ENCODE assay signal across 12 cellular contexts in the genomic region with DNA sequence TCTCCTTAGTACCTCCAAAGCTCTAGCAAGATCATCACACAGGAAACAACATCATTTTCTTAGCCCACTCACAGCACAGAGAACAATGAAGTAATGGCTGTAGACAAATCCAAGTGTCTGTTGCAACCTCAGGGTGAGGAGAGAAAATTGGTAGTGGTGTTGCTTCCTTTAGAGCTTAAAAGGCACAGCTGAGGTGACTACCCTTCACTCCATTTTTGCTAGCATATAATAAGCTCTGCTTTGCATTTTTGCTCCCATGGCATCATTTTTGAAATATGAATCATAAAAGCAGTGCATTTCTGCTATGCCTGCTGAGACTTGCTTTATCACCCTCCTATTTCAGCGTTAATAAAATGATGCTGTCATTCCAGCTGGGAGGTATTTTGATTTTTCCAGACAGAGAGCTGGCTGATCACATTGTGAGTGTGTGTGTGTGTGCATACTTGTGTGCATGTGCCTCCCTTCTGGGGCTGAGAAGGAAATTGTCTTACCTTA. TPM values are rescaled to one million over a fixed set of nuclear protein-coding genes. Genes with fewer than 3 reads are reported as not detected.
DNase-seq lines count a peak whose midpoint lies in the region; ATAC-seq, FAIRE-seq and TF ChIP-seq lines count a peak whose summit lies in the region.
"Had no signal": no experiment of that assay in that cellular context is flagged by ENCODE, and none has a peak within 500 bp of the region (broad histone marks: within the 10 kb centered on the region; RNA-seq: fewer than 3 reads in every experiment).

No MANE protein-coding gene starts in this region.

- H3K27me3 Mint-ChIP-seq in activated T-helper 1 cell treated with anti-CD3 and anti-CD28 coated beads, Interleukin-12 subunit alpha, Interleukin-12 subunit beta, Interleukin-2, Interleukin-4 antibody, amounts not matched to agents 30 ng/mL and 10 ng/mL and 1 ng/mL, durations not matched to agents 14 hours and 24 hours and 36 hours (ENCODE audit: insufficient read depth), result no peaks in the 10 kb centered on the region

- no peaks in the 10 kb centered on the region for H3K36me3 Mint-ChIP-seq in activated T-helper 1 cell treated with anti-CD3 and anti-CD28 coated beads, Interleukin-12 subunit alpha, Interleukin-12 subunit beta, Interleukin-2, Interleukin-4 antibody, amounts not matched to agents 30 ng/mL and 10 ng/mL and 1 ng/mL, durations not matched to agents 14 hours and 24 hours and 36 hours (ENCODE audit: low read depth)

- H3K27ac ChIP-seq in HL-60 (replicated peaks), result peak overlapping the region; percentile 97
- peak overlapping the region; percentile 73 for H3K27ac ChIP-seq in keratinocyte (ENCODE audit: control insufficient read depth, insufficient read depth, low read length)

- H4K20me1 ChIP-seq in keratinocyte (ENCODE audit: control insufficient read depth, extremely low read depth, insufficient read depth, low read length), result no peaks in the 10 kb centered on the region

- peak; percentile 35 to 68 for DNase-seq in AML-193 (lab: John Stamatoyannopoulos, UW)
- peak in 1 of 2 experiments; percentile 41 for DNase-seq in HL-60 (ENCODE audit: low read depth in 1 of 2, low spot score in 1 of 2)
- no peak for DNase-seq in activated T-helper 1 cell treated with anti-CD3 and anti-CD28 coated beads, Interleukin-12 subunit alpha, Interleukin-12 subunit beta, Interleukin-2, Interleukin-4 antibody, amounts not matched to agents 30 ng/mL and 10 ng/mL and 1 ng/mL, durations not matched to agents 14 hours and 24 hours and 36 hours (ENCODE audit: low spot score)
- peak; percentile 65 for DNase-seq in keratinocyte (ENCODE audit: low read depth, low spot score)
- DNase-seq in stimulated activated naive CD8-positive, alpha-beta T cell treated with anti-CD3 and anti-CD28 coated beads, Interleukin-15, Interleukin-2, amounts not matched to agents 100 U/mL and 50 U/mL, for 24 hours, result no peak
- DNase-seq: H7, nephron progenitor cell, transverse colon had no signal

- no peaks in the 10 kb centered on the region for H3K36me3 ChIP-seq in keratinocyte (ENCODE audit: control insufficient read depth in 2 of 2, extremely low read depth in 1 of 2, insufficient read depth in 2 of 2, low read length in 2 of 2)
- H3K36me3 ChIP-seq: transverse colon had no signal

- intact Hi-C loops in activated T-helper 1 cell treated with anti-CD3 and anti-CD28 coated beads, Interleukin-12 subunit alpha, Interleukin-12 subunit beta, Interleukin-2, Interleukin-4 antibody, amounts not matched to agents 30 ng/mL and 10 ng/mL and 1 ng/mL, durations not matched to agents 14 hours and 24 hours and 36 hours (cut with micrococcal nuclease), result loop anchor here (5.0 to 10.0 kb wide), 5 partner anchors 34 to 669 kb away; no protein-coding TSS in a partner anchor

- H3K9me1 ChIP-seq in keratinocyte (ENCODE audit: control insufficient read depth, extremely low read depth, insufficient read depth, low read length), result no peaks in the 10 kb centered on the region

- TF ChIP-seq CTCF in HL-60 (IDR thresholded peaks at IDR 0.05; ENCODE audit: insufficient read depth, low read length) (no peak), keratinocyte (optimal IDR thresholded peaks at IDR 0.05 in 1 of 3, IDR thresholded peaks at IDR 0.05 in 1 of 3, conservative IDR thresholded peaks at IDR 0.05 in 1 of 3; ENCODE audit: extremely low read depth in 1 of 3, insufficient read depth in 2 of 3, low read length in 3 of 3) (no peak)

- H3K79me2 ChIP-seq in keratinocyte (ENCODE audit: control insufficient read depth, insufficient read depth, low read length), result no peaks in the 10 kb centered on the region

- peaks cover 35% of the 10 kb centered on the region for H3K4me1 ChIP-seq in keratinocyte (ENCODE audit: control insufficient read depth, extremely low read depth, insufficient read depth, low read length)

- FAIRE-seq in keratinocyte (lab: Jason Lieb, UNC), result peak; percentile 96
- FAIRE-seq: D721Med had no signal

- no peak overlapping the region for H3K4me3 ChIP-seq in HL-60 (replicated peaks; ENCODE audit: insufficient read depth, low read length)
- peak overlapping the region in 2 of 3 experiments; percentile 41 to 57 for H3K4me3 ChIP-seq in keratinocyte (ENCODE audit: control insufficient read depth in 2 of 3, extremely low read depth in 1 of 3, insufficient read depth in 2 of 3, low read depth in 1 of 3, low read length in 3 of 3)
- H3K4me3 ChIP-seq: transverse colon had no signal

- ATAC-seq in GM19463 (IDR thresholded peaks at IDR 0.05; ENCODE audit: unreplicated experiment) (no peak), HG03039 (IDR thresholded peaks at IDR 0.05; ENCODE audit: unreplicated experiment) (no peak), GM19452 (IDR thresholded peaks at IDR 0.05; ENCODE audit: unreplicated experiment) (no peak)
- no peak for ATAC-seq in stimulated activated naive CD8-positive, alpha-beta T cell treated with anti-CD3 and anti-CD28 coated beads, Interleukin-15, Interleukin-2, amounts not matched to agents 100 U/mL and 50 U/mL, for 24 hours

- dilution Hi-C loops in keratinocyte (cut with MboI; ENCODE audit: extremely low pct_ligation_motif_present, low sequenced_read_pairs), result no loop called here

- H3K9me3 ChIP-seq in keratinocyte (ENCODE audit: control insufficient read depth, low read depth, low read length), result no peaks in the 10 kb centered on the region
- H3K9me3 ChIP-seq: transverse colon had no signal

- peak overlapping the region; percentile 86 for H3K4me2 ChIP-seq in keratinocyte (ENCODE audit: control insufficient read depth, extremely low read depth, insufficient read depth, low read depth, low read length)

- H3K27me3 ChIP-seq in HL-60 (ENCODE audit: insufficient read depth, poor library complexity, severe bottlenecking) (no peaks in the 10 kb centered on the region), keratinocyte (ENCODE audit: control insufficient read depth, extremely low read depth, insufficient read depth, low read length) (no peaks in the 10 kb centered on the region)
- H3K27me3 ChIP-seq: transverse colon had no signal

- H2AFZ ChIP-seq in keratinocyte (ENCODE audit: control insufficient read depth, low read length), result peak overlapping the region; percentile 92

- no peaks in the 10 kb centered on the region for H3K9me3 Mint-ChIP-seq in activated T-helper 1 cell treated with anti-CD3 and anti-CD28 coated beads, Interleukin-12 subunit alpha, Interleukin-12 subunit beta, Interleukin-2, Interleukin-4 antibody, amounts not matched to agents 30 ng/mL and 10 ng/mL and 1 ng/mL, durations not matched to agents 14 hours and 24 hours and 36 hours
- H3K9me3 Mint-ChIP-seq: nephron progenitor cell had no signal

- H3K27ac Mint-ChIP-seq in activated T-helper 1 cell treated with anti-CD3 and anti-CD28 coated beads, Interleukin-12 subunit alpha, Interleukin-12 subunit beta, Interleukin-2, Interleukin-4 antibody, amounts not matched to agents 30 ng/mL and 10 ng/mL and 1 ng/mL, durations not matched to agents 14 hours and 24 hours and 36 hours, result peak overlapping the region; percentile 4
- H3K27ac Mint-ChIP-seq: nephron progenitor cell had no signal

- H3K9ac ChIP-seq in keratinocyte (ENCODE audit: control insufficient read depth, extremely low read depth, insufficient read depth, low read length), result peak overlapping the region; percentile 26

- peaks cover 98% of the 10 kb centered on the region for H3K4me1 Mint-ChIP-seq in activated T-helper 1 cell treated with anti-CD3 and anti-CD28 coated beads, Interleukin-12 subunit alpha, Interleukin-12 subunit beta, Interleukin-2, Interleukin-4 antibody, amounts not matched to agents 30 ng/mL and 10 ng/mL and 1 ng/mL, durations not matched to agents 14 hours and 24 hours and 36 hours (ENCODE audit: low read depth)

- no peak overlapping the region for H3K4me3 Mint-ChIP-seq in activated T-helper 1 cell treated with anti-CD3 and anti-CD28 coated beads, Interleukin-12 subunit alpha, Interleukin-12 subunit beta, Interleukin-2, Interleukin-4 antibody, amounts not matched to agents 30 ng/mL and 10 ng/mL and 1 ng/mL, durations not matched to agents 14 hours and 24 hours and 36 hours
- H3K4me3 Mint-ChIP-seq: nephron progenitor cell had no signal

RNA-seq across cellular contexts. Expression of a gene that starts 18.5 kb away (rescaled TPM):
- 37.9 and 42.7 TPM in 2 replicates for total RNA-seq in activated T-helper 1 cell treated with anti-CD3 and anti-CD28 coated beads, Interleukin-12 subunit alpha, Interleukin-12 subunit beta, Interleukin-2, Interleukin-4 antibody, amounts not matched to agents 30 ng/mL and 10 ng/mL and 1 ng/mL, durations not matched to agents 14 hours and 24 hours and 36 hours
- polyA plus RNA-seq in keratinocyte, result 38.2 to 45.0 TPM (median 39.8 TPM) in 3 replicates
- polyA plus RNA-seq in keratinocyte (2011; ENCODE audit: low read depth), result 8.3 TPM
- polyA plus RNA-seq in keratinocyte (2011; cell fraction: cytosol; rRNA removed), result 9.2 and 17.8 TPM in 2 replicates
- 90.4 and 96.7 TPM in 2 replicates for polyA plus RNA-seq in keratinocyte (2011; cell fraction: nucleus; rRNA removed)
- 8.8 and 18.3 TPM in 2 replicates for polyA plus RNA-seq in keratinocyte (2012; ENCODE audit: low replicate concordance)
- polyA minus RNA-seq in keratinocyte, result 97.5 to 158 TPM (median 147 TPM) in 3 replicates
- 37.6 TPM for polyA minus RNA-seq in keratinocyte (2011; cell fraction: cytosol; rRNA and poly(A)+ RNA removed)
- 222 and 342 TPM in 2 replicates for polyA minus RNA-seq in keratinocyte (2011; cell fraction: nucleus; rRNA and poly(A)+ RNA removed)

Comparison
In these comparisons a context has a peak if more than half of its experiments do, and no peak if none do; other contexts are left out.
1. DNase-seq: peak in AML-193 (2 of 2) and keratinocyte (single experiment); none in activated T-helper 1 cell treated with anti-CD3 and anti-CD28 coated beads, Interleukin-12 subunit alpha, Interleukin-12 subunit beta, Interleukin-2, Interleukin-4 antibody, amounts not matched to agents 30 ng/mL and 10 ng/mL and 1 ng/mL, durations not matched to agents 14 hours and 24 hours and 36 hours (single experiment) and stimulated activated naive CD8-positive, alpha-beta T cell treated with anti-CD3 and anti-CD28 coated beads, Interleukin-15, Interleukin-2, amounts not matched to agents 100 U/mL and 50 U/mL, for 24 hours (single experiment).